ENCODE assay signal across 15 cellular contexts in the genomic region with DNA sequence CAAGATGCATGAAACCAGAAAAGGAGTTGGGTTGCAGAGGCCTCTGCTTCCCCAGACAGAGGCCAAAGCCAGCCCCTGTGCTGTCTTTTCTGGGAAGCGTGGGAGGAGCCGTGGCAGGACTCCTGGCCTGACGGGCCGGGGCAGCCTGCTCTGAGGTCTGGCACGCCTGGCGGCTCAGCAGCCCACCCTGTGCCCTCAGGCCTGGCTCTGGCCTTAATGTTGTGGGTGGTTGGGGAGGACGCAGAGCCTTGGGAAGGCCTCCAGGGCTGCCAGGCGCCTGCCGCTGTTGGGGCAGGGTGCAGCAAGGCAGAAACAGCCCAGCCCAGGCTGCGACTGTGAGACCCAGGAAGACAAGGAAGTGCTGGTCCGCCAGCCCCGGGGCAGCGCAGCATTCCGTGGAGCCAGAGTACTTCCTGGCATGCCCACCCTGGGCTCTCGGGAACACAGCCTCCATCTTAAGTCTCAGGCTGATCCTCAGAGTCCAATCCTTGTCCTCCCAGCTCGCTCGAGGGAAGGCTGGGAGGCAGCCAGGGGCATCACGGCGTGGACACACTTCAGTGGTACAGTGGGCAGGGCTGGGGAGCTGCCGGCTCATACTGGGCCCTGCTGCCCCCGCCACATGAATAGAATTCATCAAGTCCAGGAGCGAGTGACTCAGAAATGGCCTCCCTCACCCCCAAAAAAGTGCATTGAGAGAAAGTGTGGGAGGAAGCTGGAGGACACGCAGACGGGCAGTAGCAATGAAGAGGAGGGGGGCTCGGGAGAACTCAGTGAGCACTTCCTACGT.
DNase-seq lines count a peak whose midpoint lies in the region; ATAC-seq and TF ChIP-seq lines count a peak whose summit lies in the region.
"Had no signal": no experiment of that assay in that cellular context is flagged by ENCODE, and none has a peak within 500 bp of the region (broad histone marks: within the 10 kb centered on the region; RNA-seq: fewer than 3 reads in every experiment).

No MANE protein-coding gene starts in this region.

- no peak overlapping the region for H4K5ac ChIP-seq in IMR-90 (ENCODE audit: low read depth, low read length)

- intact Hi-C loops in IMR-90 (cut with micrococcal nuclease) = loop anchor here (5.0 kb wide), 1 partner anchor 187 kb away; no protein-coding TSS in a partner anchor
- intact Hi-C loops in left lung (cut with DNase I) = loop anchor here in 1 of 2 donors (5.0 kb wide), 1 partner anchor 172 kb away; no protein-coding TSS in a partner anchor
- intact Hi-C loops in stomach (cut with DNase I; ENCODE audit: low total_unique reads) = loop anchor here (5.0 to 10.0 kb wide), 2 partner anchors 95 to 172 kb away; no protein-coding TSS in a partner anchor
- intact Hi-C loops in colonic mucosa (cut with DNase I) = loop anchor here (5.0 kb wide), 1 partner anchor 187 kb away; no protein-coding TSS in a partner anchor
- intact Hi-C loops in activated CD4-positive, alpha-beta T cell treated with anti-CD3 and anti-CD28 coated beads for 36 hours (cut with DNase I, micrococcal nuclease) = loop anchor here in 1 of 2 experiments (5.0 kb wide), 2 partner anchors 82 to 97 kb away; partner anchors contain the start of gene SFXN5

- in situ Hi-C loops in IMR-90 (cut with MboI; ENCODE audit: low sequenced_read_pairs) = no loop called here

- peak; percentile 11 for DNase-seq in IMR-90
- peak; percentile 78 for DNase-seq in coronary artery (ENCODE audit: low spot score)
- no peak for DNase-seq in left lung
- peak; percentile 21 for DNase-seq in stomach
- DNase-seq in UCSD-AML1 (lab: John Stamatoyannopoulos, UW; ENCODE audit: unreplicated experiment) = no peak
- no peak for DNase-seq in NCI-H2196 (lab: John Stamatoyannopoulos, UW; ENCODE audit: unreplicated experiment)
- no peak for DNase-seq in colonic mucosa
- no peak for DNase-seq in activated CD4-positive, alpha-beta T cell treated with anti-CD3 and anti-CD28 coated beads for 36 hours
- DNase-seq: activated CD4-positive, alpha-beta T cell treated with anti-CD3 and anti-CD28 coated beads, Interleukin-2, amount 50 U/mL, for 48 hours; activated naive CD4-positive, alpha-beta T cell treated with anti-CD3 and anti-CD28 coated beads, Interleukin-2, amount 50 U/mL, for 16 hours; MM.1S; T-helper 9 cell had no signal

- H4K91ac ChIP-seq in IMR-90 (ENCODE audit: insufficient read depth, low read depth, low read length) = no peak overlapping the region

- H3K4ac ChIP-seq in IMR-90 (ENCODE audit: low read depth, low read length) = no peak overlapping the region

- no peaks in the 10 kb centered on the region for H3K9me3 Mint-ChIP-seq in activated CD4-positive, alpha-beta T cell treated with anti-CD3 and anti-CD28 coated beads for 36 hours (ENCODE audit: low read depth)
- H3K9me3 Mint-ChIP-seq: mesothelial cell of epicardium had no signal

- POLR2A ChIA-PET in IMR-90 (lab: Charles Lee; ENCODE audit: unreplicated experiment) = no interaction called here
- POLR2A ChIA-PET in activated CD4-positive, alpha-beta T cell treated with anti-CD3 and anti-CD28 coated beads for 36 hours (lab: Charles Lee) = no interaction called here

- no peak overlapping the region for H3K27ac ChIP-seq in IMR-90 (ENCODE audit: insufficient read depth, low read length)
- peak overlapping the region; percentile 82 to 92 for H3K27ac ChIP-seq in coronary artery
- no peak overlapping the region for H3K27ac ChIP-seq in left lung
- no peak overlapping the region for H3K27ac ChIP-seq in stomach
- no peak overlapping the region for H3K27ac ChIP-seq in colonic mucosa
- H3K27ac ChIP-seq: C4-2B, parathyroid adenoma had no signal

- no peak for TF ChIP-seq POLR2A in IMR-90 (IDR thresholded peaks at IDR 0.05; ENCODE audit: low read depth, low read length)
- no peak for TF ChIP-seq POLR2A in stomach (IDR thresholded peaks at IDR 0.05)

- no peaks in the 10 kb centered on the region for H3K9me3 ChIP-seq in IMR-90 (ENCODE audit: control insufficient read depth, insufficient read depth, low read length)
- H3K9me3 ChIP-seq in left lung = no peaks in the 10 kb centered on the region
- no peaks in the 10 kb centered on the region for H3K9me3 ChIP-seq in stomach
- no peaks in the 10 kb centered on the region for H3K9me3 ChIP-seq in colonic mucosa

- H3K4me1 Mint-ChIP-seq in activated CD4-positive, alpha-beta T cell treated with anti-CD3 and anti-CD28 coated beads for 36 hours = no peaks in the 10 kb centered on the region

- no peaks in the 10 kb centered on the region; the same call in 1 of the 2 replicates for H4K20me1 ChIP-seq in IMR-90 (ENCODE audit: insufficient read depth, low read length)

- H2BK5ac ChIP-seq in IMR-90 (ENCODE audit: low read depth, low read length, poor library complexity, severe bottlenecking) = no peak overlapping the region

- no peak overlapping the region for H2BK120ac ChIP-seq in IMR-90 (ENCODE audit: low read depth, low read length)

- H3K4me3 Mint-ChIP-seq in activated CD4-positive, alpha-beta T cell treated with anti-CD3 and anti-CD28 coated beads for 36 hours = no peak overlapping the region
- H3K4me3 Mint-ChIP-seq: mesothelial cell of epicardium had no signal

- no peak for TF ChIP-seq CTCF in IMR-90 (conservative IDR thresholded peaks at IDR 0.05; ENCODE audit: low read depth, low read length)
- TF ChIP-seq CTCF in coronary artery (IDR thresholded peaks at IDR 0.05) = no peak
- TF ChIP-seq CTCF in left lung (IDR thresholded peaks at IDR 0.05) = no peak
- TF ChIP-seq CTCF in stomach (IDR thresholded peaks at IDR 0.05) = no peak
- no peak for TF ChIP-seq CTCF in colonic mucosa (IDR thresholded peaks at IDR 0.05)

- TF ChIP-seq RAD21 in IMR-90 (IDR thresholded peaks at IDR 0.05; ENCODE audit: low read length) = no peak

- no peak overlapping the region for H3K9ac ChIP-seq in IMR-90 (ENCODE audit: low read depth, low read length)
- H3K9ac ChIP-seq in colonic mucosa (ENCODE audit: low read depth in 2 of 2, low read length in 2 of 2) = no peak overlapping the region
- H3K9ac ChIP-seq: parathyroid adenoma had no signal

- CTCF ChIA-PET in IMR-90 (lab: Yijun Ruan, JAX) = no interaction called here
- CTCF ChIA-PET in activated CD4-positive, alpha-beta T cell treated with anti-CD3 and anti-CD28 coated beads for 36 hours (lab: Charles Lee) = interaction anchor here (1.5 to 2.4 kb wide), 3 partner anchors 12 to 103 kb away, joined by 4 to 12 read pairs (median 5); partner anchors contain the start of gene SPR

- no peak overlapping the region for H3K4me2 ChIP-seq in IMR-90 (ENCODE audit: low read depth, low read length)

- H2BK15ac ChIP-seq in IMR-90 (ENCODE audit: low read depth, low read length) = no peak overlapping the region

- H3K36me3 ChIP-seq in IMR-90 (ENCODE audit: control insufficient read depth, insufficient read depth, low read length) = peaks cover 3% of the 10 kb centered on the region; the same call in 1 of the 2 replicates
- H3K36me3 ChIP-seq in left lung = peaks cover 0 to 46% of the 10 kb centered on the region in 2 donors
- H3K36me3 ChIP-seq in stomach = peaks cover 4 to 36% (median 18%) of the 10 kb centered on the region in 4 donors
- no peaks in the 10 kb centered on the region for H3K36me3 ChIP-seq in colonic mucosa

- H3K56ac ChIP-seq in IMR-90 (ENCODE audit: extremely low read depth, insufficient read depth, low read length) = no peak overlapping the region

- H3K27ac Mint-ChIP-seq in activated CD4-positive, alpha-beta T cell treated with anti-CD3 and anti-CD28 coated beads for 36 hours = no peak overlapping the region
- H3K27ac Mint-ChIP-seq: mesothelial cell of epicardium had no signal

- no peak overlapping the region for H2AK9ac ChIP-seq in IMR-90 (replicated peaks; ENCODE audit: low read depth, low read length, poor library complexity)

- dilution Hi-C loops in IMR-90 (cut with HindIII; ENCODE audit: low sequenced_read_pairs, unreplicated experiment) = no loop called here

- H3K27me3 ChIP-seq in IMR-90 (ENCODE audit: control insufficient read depth, insufficient read depth, low read length) (no peaks in the 10 kb centered on the region), left lung (no peaks in the 10 kb centered on the region), stomach (no peaks in the 10 kb centered on the region), colonic mucosa (no peaks in the 10 kb centered on the region)

- no peak overlapping the region for H2BK20ac ChIP-seq in IMR-90 (ENCODE audit: low read depth, low read length)

- H3K27me3 Mint-ChIP-seq in activated CD4-positive, alpha-beta T cell treated with anti-CD3 and anti-CD28 coated beads for 36 hours = no peaks in the 10 kb centered on the region

- 0 out of 2 replicates have a peak, but pooled peaks cover 2% of the 10 kb centered on the region for H3K9me1 ChIP-seq in IMR-90 (ENCODE audit: insufficient read depth, low read length)

- no peak overlapping the region for H4K8ac ChIP-seq in IMR-90 (ENCODE audit: low read depth in 2 of 2, low read length in 2 of 2)

- no peak overlapping the region for H3K18ac ChIP-seq in IMR-90 (ENCODE audit: low read depth, low read length)

- H3K4me1 ChIP-seq in IMR-90 (ENCODE audit: control insufficient read depth, insufficient read depth, low read length) (no peaks in the 10 kb centered on the region), left lung (no peaks in the 10 kb centered on the region), stomach (peaks cover 8 to 19% (median 17%) of the 10 kb centered on the region in 4 donors), colonic mucosa (no peaks in the 10 kb centered on the region)

- no peaks in the 10 kb centered on the region for H3K79me1 ChIP-seq in IMR-90 (ENCODE audit: low read depth in 1 of 2, low read length in 2 of 2)

- no TSS peak for BruUV-seq in IMR-90 (replicated peaks; lab: Mats Ljungman, UMichigan)

- no peak for ATAC-seq in IMR-90 (ENCODE audit: low read depth)
- ATAC-seq in left lung = peak; percentile 38
- no peak for ATAC-seq in activated CD4-positive, alpha-beta T cell treated with anti-CD3 and anti-CD28 coated beads for 36 hours

- 87% methylated on average over 16 of the region's 26 CpGs; no CpG with 5 or more reads in 1 of the 2 experiments for WGBS in IMR-90 (ENCODE audit: extremely low coverage in 2 of 2, insufficient read length in 1 of 2), 2 experiments
- WGBS in stomach, 5 donors = 90 to 96% (median 92%) methylated on average over 21 to 26 of the region's 26 CpGs

- no peak overlapping the region for H2AK5ac ChIP-seq in IMR-90 (ENCODE audit: low read depth, low read length)

- no peaks in the 10 kb centered on the region for H3K36me3 Mint-ChIP-seq in activated CD4-positive, alpha-beta T cell treated with anti-CD3 and anti-CD28 coated beads for 36 hours (ENCODE audit: low read depth)
- H3K36me3 Mint-ChIP-seq: mesothelial cell of epicardium had no signal

- no peak overlapping the region for H3K4me3 ChIP-seq in IMR-90 (ENCODE audit: insufficient read depth, low read depth, low read length)
- peak overlapping the region; percentile 53 for H3K4me3 ChIP-seq in coronary artery
- no peak overlapping the region for H3K4me3 ChIP-seq in left lung
- no peak overlapping the region for H3K4me3 ChIP-seq in stomach
- H3K4me3 ChIP-seq in colonic mucosa = no peak overlapping the region

- H3K14ac ChIP-seq in IMR-90 (replicated peaks; ENCODE audit: low read depth, low read length) = no peak overlapping the region

- H3K23ac ChIP-seq in IMR-90 (ENCODE audit: low read depth, low read length) = no peak overlapping the region

- H2AFZ ChIP-seq in IMR-90 (replicated peaks; ENCODE audit: low read length, poor library complexity) = no peak overlapping the region
- H2AFZ ChIP-seq: parathyroid adenoma had no signal

- no peak for TF ChIP-seq EP300 in stomach (IDR thresholded peaks at IDR 0.05)

TF ChIP-seq in IMR-90, 13 proteins besides CTCF, POLR2A, EP300 and RAD21 (continues in another document):
- no peak for TF ChIP-seq CEBPB (IDR thresholded peaks at IDR 0.05; ENCODE audit: low read depth, low read length)

Comparison
In these comparisons a context has a peak if more than half of its experiments do, and no peak if none do; other contexts are left out.
1. DNase-seq: peak in IMR-90 (single experiment), coronary artery (single experiment) and stomach (single experiment); none in left lung (0 of 2), UCSD-AML1 (single experiment), NCI-H2196 (single experiment), colonic mucosa (single experiment) and activated CD4-positive, alpha-beta T cell treated with anti-CD3 and anti-CD28 coated beads for 36 hours (single experiment).
2. H3K27ac ChIP-seq: peak in coronary artery (2 of 2); none in IMR-90 (single experiment), left lung (0 of 2), stomach (0 of 5) and colonic mucosa (single experiment).